ENCODE assay signal across 9 cellular contexts in the genomic region with DNA sequence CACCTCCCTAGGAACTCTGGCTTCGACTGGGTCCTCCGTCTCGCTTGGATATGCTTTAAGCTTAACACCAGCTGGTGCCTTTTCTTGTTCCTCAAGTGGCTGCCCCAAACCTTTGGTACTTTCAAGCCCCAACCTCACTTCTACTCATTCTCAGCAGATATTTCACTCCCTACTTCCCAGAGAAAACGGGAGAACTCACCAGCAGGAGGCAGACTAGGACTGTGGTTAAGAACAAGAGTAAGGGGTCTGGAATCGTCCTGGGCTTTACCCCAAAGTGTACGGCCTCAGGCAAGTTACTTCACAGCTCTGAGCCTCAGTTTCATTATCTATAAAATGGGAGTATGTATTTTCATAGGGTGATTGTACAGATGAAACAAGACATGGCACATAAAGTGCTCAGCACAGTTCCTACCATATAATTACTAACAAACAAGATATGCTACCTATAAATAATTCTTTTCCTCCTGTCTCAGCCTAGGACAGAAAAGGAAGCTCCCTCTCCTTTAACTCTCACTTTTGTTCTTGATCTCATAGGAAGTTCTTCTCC. TPM values are rescaled to one million over a fixed set of nuclear protein-coding genes. Genes with fewer than 3 reads are reported as not detected.
DNase-seq lines count a peak whose midpoint lies in the region; ATAC-seq, FAIRE-seq and TF ChIP-seq lines count a peak whose summit lies in the region.
"Had no signal": no experiment of that assay in that cellular context is flagged by ENCODE, and none has a peak within 500 bp of the region (broad histone marks: within the 10 kb centered on the region; RNA-seq: fewer than 3 reads in every experiment).

No MANE protein-coding gene starts in this region.

- intact Hi-C loops in Calu3 (cut with micrococcal nuclease; ENCODE audit: unreplicated experiment), result loop anchor here (2.0 to 10.0 kb wide), 5 partner anchors 560 to 779 kb away; no protein-coding TSS in a partner anchor

- peak; percentile 83 for TF ChIP-seq RAD21 in Ishikawa (IDR thresholded peaks at IDR 0.05; ENCODE audit: low read depth)

- ATAC-seq in GM18907 (IDR thresholded peaks at IDR 0.05; ENCODE audit: unreplicated experiment), result no peak
- ATAC-seq in GM18861 (IDR thresholded peaks at IDR 0.05; ENCODE audit: unreplicated experiment), result no peak
- no peak for ATAC-seq in esophagus mucosa

- CTCF ChIA-PET in Calu3 (lab: Charles Lee), result interaction anchor here (0.6 to 0.9 kb wide), 4 partner anchors 11 to 778 kb away, joined by 3 to 7 read pairs (median 4); no protein-coding TSS in a partner anchor

- BruUV-seq in Calu3 (replicated peaks; lab: Mats Ljungman, UMichigan), result no TSS peak

- TF ChIP-seq CTCF in Calu3 (IDR thresholded peaks at IDR 0.05; ENCODE audit: unreplicated experiment), result peak; percentile 44
- TF ChIP-seq CTCF in astrocyte (IDR thresholded peaks at IDR 0.05; ENCODE audit: insufficient read depth, low read depth, low read length), result peak; percentile 62
- TF ChIP-seq CTCF in keratinocyte (optimal IDR thresholded peaks at IDR 0.05 in 1 of 3, IDR thresholded peaks at IDR 0.05 in 1 of 3, conservative IDR thresholded peaks at IDR 0.05 in 1 of 3; ENCODE audit: extremely low read depth in 1 of 3, insufficient read depth in 2 of 3, low read length in 3 of 3), result peak; percentile 43 to 69 (median 54)

- H3K4me3 Mint-ChIP-seq in Calu3 (ENCODE audit: low read depth, unreplicated experiment) (no peak overlapping the region), astrocyte (ENCODE audit: unreplicated experiment) (peak overlapping the region; percentile 18)

- H3K9me3 ChIP-seq in astrocyte (ENCODE audit: insufficient read depth, low read depth, low read length) (peaks cover 4% of the 10 kb centered on the region), keratinocyte (ENCODE audit: control insufficient read depth, low read depth, low read length) (no peaks in the 10 kb centered on the region)

- H3K9ac ChIP-seq in astrocyte (ENCODE audit: low read length) (no peak overlapping the region), keratinocyte (ENCODE audit: control insufficient read depth, extremely low read depth, insufficient read depth, low read length) (no peak overlapping the region)

- H3K27me3 Mint-ChIP-seq in Calu3 (ENCODE audit: unreplicated experiment), result peaks cover 23% of the 10 kb centered on the region
- peaks cover 2% of the 10 kb centered on the region for H3K27me3 Mint-ChIP-seq in astrocyte (ENCODE audit: low read depth, unreplicated experiment)

- H3K4me1 Mint-ChIP-seq in Calu3 (ENCODE audit: low read depth, unreplicated experiment) (no peaks in the 10 kb centered on the region), astrocyte (ENCODE audit: low read depth, unreplicated experiment) (peaks cover 30% of the 10 kb centered on the region)

- H3K36me3 ChIP-seq in astrocyte (ENCODE audit: insufficient read depth, low read length) (no peaks in the 10 kb centered on the region), keratinocyte (ENCODE audit: control insufficient read depth in 2 of 2, extremely low read depth in 1 of 2, insufficient read depth in 2 of 2, low read length in 2 of 2) (no peaks in the 10 kb centered on the region)

- H3K27me3 ChIP-seq in astrocyte (ENCODE audit: insufficient read depth, low read length), result no peaks in the 10 kb centered on the region
- no peaks in the 10 kb centered on the region for H3K27me3 ChIP-seq in keratinocyte (ENCODE audit: control insufficient read depth, extremely low read depth, insufficient read depth, low read length)

- H4K20me1 ChIP-seq in astrocyte (ENCODE audit: insufficient read depth, low read length) (no peaks in the 10 kb centered on the region), keratinocyte (ENCODE audit: control insufficient read depth, extremely low read depth, insufficient read depth, low read length) (no peaks in the 10 kb centered on the region)

- no peak overlapping the region for H3K4me2 ChIP-seq in astrocyte (ENCODE audit: low read length)
- no peak overlapping the region for H3K4me2 ChIP-seq in keratinocyte (ENCODE audit: control insufficient read depth, extremely low read depth, insufficient read depth, low read depth, low read length)

- H3K79me2 ChIP-seq in astrocyte (ENCODE audit: insufficient read depth, low read length), result no peaks in the 10 kb centered on the region
- H3K79me2 ChIP-seq in keratinocyte (ENCODE audit: control insufficient read depth, insufficient read depth, low read length), result no peaks in the 10 kb centered on the region

- H3K4me1 ChIP-seq in astrocyte (ENCODE audit: insufficient read depth, low read length), result peaks cover 34% of the 10 kb centered on the region
- no peaks in the 10 kb centered on the region for H3K4me1 ChIP-seq in keratinocyte (ENCODE audit: control insufficient read depth, extremely low read depth, insufficient read depth, low read length)

- no peak for FAIRE-seq in astrocyte (lab: Jason Lieb, UNC)
- no peak for FAIRE-seq in keratinocyte (lab: Jason Lieb, UNC)
- FAIRE-seq: islet of Langerhans had no signal

- H3K9me3 Mint-ChIP-seq in Calu3 (ENCODE audit: low read depth, unreplicated experiment) (peaks cover 5% of the 10 kb centered on the region), astrocyte (ENCODE audit: unreplicated experiment) (peaks cover 6% of the 10 kb centered on the region)

- H3K36me3 Mint-ChIP-seq in Calu3 (ENCODE audit: insufficient read depth, unreplicated experiment) (no peaks in the 10 kb centered on the region), astrocyte (ENCODE audit: low read depth, unreplicated experiment) (peaks cover 5% of the 10 kb centered on the region)

- H3K4me3 ChIP-seq in astrocyte (ENCODE audit: insufficient read depth, low read depth, low read length), result no peak overlapping the region
- no peak overlapping the region for H3K4me3 ChIP-seq in keratinocyte (ENCODE audit: control insufficient read depth in 2 of 3, extremely low read depth in 1 of 3, insufficient read depth in 2 of 3, low read depth in 1 of 3, low read length in 3 of 3)

- dilution Hi-C loops in keratinocyte (cut with MboI; ENCODE audit: extremely low pct_ligation_motif_present, low sequenced_read_pairs), result no loop called here

- no peak for TF ChIP-seq EP300 in Ishikawa (IDR thresholded peaks at IDR 0.05; ENCODE audit: borderline replicate concordance)

- no peak overlapping the region for H3K27ac ChIP-seq in astrocyte (ENCODE audit: low read depth, low read length)
- H3K27ac ChIP-seq in keratinocyte (ENCODE audit: control insufficient read depth, insufficient read depth, low read length), result no peak overlapping the region

- DNase-seq in Calu3 (peak; percentile 44), astrocyte (ENCODE audit: low read depth) (peak; percentile 57), keratinocyte (ENCODE audit: low read depth, low spot score) (peak; percentile 19), NCI-H2107 treated with DMSO at 0.1 percent for 48 hours (lab: John Stamatoyannopoulos, UW; ENCODE audit: unreplicated experiment) (no peak)

- no peaks in the 10 kb centered on the region for H3K9me1 ChIP-seq in keratinocyte (ENCODE audit: control insufficient read depth, extremely low read depth, insufficient read depth, low read length)

- H2AFZ ChIP-seq in astrocyte (ENCODE audit: low read depth, low read length) (no peak overlapping the region), keratinocyte (ENCODE audit: control insufficient read depth, low read length) (no peak overlapping the region)

- H3K27ac Mint-ChIP-seq in Calu3 (ENCODE audit: unreplicated experiment) (no peak overlapping the region), astrocyte (ENCODE audit: unreplicated experiment) (peak overlapping the region; percentile 67)

TF ChIP-seq in Ishikawa, 13 proteins besides CTCF, POLR2A, EP300 and RAD21 (continues in another document):
- TF ChIP-seq TCF12 (IDR thresholded peaks at IDR 0.05; ENCODE audit: low read depth), result no peak
- TF ChIP-seq, protein P1, sequence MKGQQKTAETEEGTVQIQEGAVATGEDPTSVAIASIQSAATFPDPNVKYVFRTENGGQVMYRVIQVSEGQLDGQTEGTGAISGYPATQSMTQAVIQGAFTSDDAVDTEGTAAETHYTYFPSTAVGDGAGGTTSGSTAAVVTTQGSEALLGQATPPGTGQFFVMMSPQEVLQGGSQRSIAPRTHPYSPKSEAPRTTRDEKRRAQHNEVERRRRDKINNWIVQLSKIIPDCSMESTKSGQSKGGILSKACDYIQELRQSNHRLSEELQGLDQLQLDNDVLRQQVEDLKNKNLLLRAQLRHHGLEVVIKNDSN (IDR thresholded peaks at IDR 0.05), result no peak
- TF ChIP-seq CREB1 (IDR thresholded peaks at IDR 0.05; ENCODE audit: low read depth), result no peak
- TF ChIP-seq TEAD4 (IDR thresholded peaks at IDR 0.05), result no peak
- TF ChIP-seq EGR1 (IDR thresholded peaks at IDR 0.05), result no peak
- TF ChIP-seq ZBTB7A (IDR thresholded peaks at IDR 0.05; ENCODE audit: low read depth), result no peak
- TF ChIP-seq FOXM1 (IDR thresholded peaks at IDR 0.05; ENCODE audit: borderline replicate concordance, low read depth), result no peak
- TF ChIP-seq CEBPB (IDR thresholded peaks at IDR 0.05), result no peak

RNA-seq across cellular contexts. Expression of a gene that starts 37.8 kb away (rescaled TPM):
- total RNA-seq in Calu3 (2022), result not detected in 2 replicates
- total RNA-seq in astrocyte, result 12.6 and 18.0 TPM in 2 replicates
- polyA plus RNA-seq in keratinocyte, result 4.1 to 10.0 TPM (median 4.4 TPM) in 3 replicates
- polyA plus RNA-seq in keratinocyte (2011; ENCODE audit: low read depth), result 3.7 TPM
- 3.7 and 4.9 TPM in 2 replicates for polyA plus RNA-seq in keratinocyte (2011; cell fraction: cytosol; rRNA removed)
- polyA plus RNA-seq in keratinocyte (2011; cell fraction: nucleus; rRNA removed), result 12.1 and 16.1 TPM in 2 replicates
- polyA plus RNA-seq in keratinocyte (2012; ENCODE audit: low replicate concordance), result 3.2 and 14.2 TPM in 2 replicates
- 3.8 to 14.5 TPM (median 3.9 TPM) in 3 replicates for polyA minus RNA-seq in keratinocyte
- polyA minus RNA-seq in keratinocyte (2011; cell fraction: cytosol; rRNA and poly(A)+ RNA removed), result 5.0 TPM
- polyA minus RNA-seq in keratinocyte (2011; cell fraction: nucleus; rRNA and poly(A)+ RNA removed), result 5.9 and 14.6 TPM in 2 replicates
- total RNA-seq in esophagus mucosa, result 0.36 TPM

Comparison
In these comparisons a context has a peak if more than half of its experiments do, and no peak if none do; other contexts are left out.
1. RNA of a gene that starts 37.8 kb away (total RNA-seq): 12.6 to 18.0 TPM in astrocyte; 0.36 TPM in esophagus mucosa (single experiment) and not detected in Calu3; every median in the first group is over 10 times any median in the second.
2. Peak in every context shown above with its lines, with median percentiles within 50 percentile points of each other: CTCF ChIP-seq.